9 cellular contexts compared by ENCODE assay signal in genomic region chrX:1246816-1247215, GRCh38. TPM values are rescaled to one million over a fixed set of nuclear protein-coding genes. Genes with fewer than 3 reads are reported as not detected.
A peak's percentile ranks its signal among the peaks of the same experiment; 100 is the strongest.
DNase-seq lines count a peak whose midpoint lies in the region; ATAC-seq and TF ChIP-seq lines count a peak whose summit lies in the region.
"Had no signal": no experiment of that assay in that cellular context is flagged by ENCODE, and none has a peak within 500 bp of the region (broad histone marks: within the 10 kb centered on the region; RNA-seq: fewer than 3 reads in every experiment).

No MANE protein-coding gene starts in this region.

- no peak overlapping the region for H3K4me3 Mint-ChIP-seq in progenitor cell of endocrine pancreas (ENCODE audit: low read depth)

- ATAC-seq in HG03159 (IDR thresholded peaks at IDR 0.05; ENCODE audit: unreplicated experiment) (peak; percentile 63), HG03469 (IDR thresholded peaks at IDR 0.05; ENCODE audit: unreplicated experiment) (no peak)

- H3K4me1 Mint-ChIP-seq in progenitor cell of endocrine pancreas (ENCODE audit: low read depth): peaks cover 5% of the 10 kb centered on the region

- no peaks in the 10 kb centered on the region for H3K36me3 ChIP-seq in vagina

- H3K27ac ChIP-seq in vagina: no peak overlapping the region

- TF ChIP-seq CTCF in GM10266 (IDR thresholded peaks at IDR 0.05; ENCODE audit: control insufficient read depth, insufficient read depth, low read depth, missing control alignments) (peak; percentile 90), progenitor cell of endocrine pancreas (IDR thresholded peaks at IDR 0.05; ENCODE audit: unreplicated experiment) (peak; percentile 88), vagina (IDR thresholded peaks at IDR 0.05) (peak; percentile 42 to 43 (median 42))

- no peak for TF ChIP-seq POLR2A in vagina (IDR thresholded peaks at IDR 0.05)

- H3K4me3 ChIP-seq in vagina: no peak overlapping the region

- H3K9me3 ChIP-seq in vagina: no peaks in the 10 kb centered on the region

- no peaks in the 10 kb centered on the region for H3K27me3 ChIP-seq in vagina

- DNase-seq in GM10266 (ENCODE audit: extremely low spot score) (peak; percentile 73), SK-N-DZ (ENCODE audit: low spot score) (peak; percentile 19), germinal center (ENCODE audit: low spot score) (peak; percentile 71), progenitor cell of endocrine pancreas (ENCODE audit: low spot score, unreplicated experiment) (peak; percentile 71), vagina (ENCODE audit: extremely low spot score in 2 of 2) (no peak)
- peak; percentile 78 for DNase-seq in activated effector memory CD4-positive, alpha-beta T cell treated with Interleukin-2 at 50 U/mL for 16 hours

- H3K9me3 Mint-ChIP-seq in progenitor cell of endocrine pancreas (ENCODE audit: low read depth): peaks cover 6% of the 10 kb centered on the region

- peak overlapping the region; percentile 85 for H3K27ac Mint-ChIP-seq in progenitor cell of endocrine pancreas

- intact Hi-C loops in vagina (cut with DNase I): no loop called here

- H3K4me1 ChIP-seq in vagina: peaks cover 13% of the 10 kb centered on the region

- peaks cover 10% of the 10 kb centered on the region for H3K27me3 Mint-ChIP-seq in progenitor cell of endocrine pancreas

- no peaks in the 10 kb centered on the region for H3K36me3 Mint-ChIP-seq in progenitor cell of endocrine pancreas (ENCODE audit: insufficient read depth)

RNA-seq across cellular contexts. Expression of gene CSF2RA, which starts 21.8 kb away (rescaled TPM):
- polyA plus RNA-seq in SK-N-DZ (2014; cell fraction: cytosol; rRNA removed): not detected in 2 replicates
- not detected in 2 replicates for polyA plus RNA-seq in SK-N-DZ (2014; cell fraction: nucleus; rRNA removed)
- total RNA-seq in progenitor cell of endocrine pancreas (0.98 and 1.3 TPM in 2 replicates), vagina (1.7 TPM)
- total RNA-seq: glomerular endothelial cell had no signal

RNA-seq across cellular contexts. Expression of gene CRLF2, which starts 34.4 kb away (rescaled TPM):
- not detected in 2 replicates for polyA plus RNA-seq in SK-N-DZ (2014; cell fraction: cytosol; rRNA removed)
- not detected in 2 replicates for polyA plus RNA-seq in SK-N-DZ (2014; cell fraction: nucleus; rRNA removed)
- total RNA-seq in progenitor cell of endocrine pancreas (0.31 TPM in 1 of 2 replicates, not detected in the other), vagina (not detected)
- total RNA-seq: glomerular endothelial cell had no signal

Comparison
In these comparisons a context has a peak if more than half of its experiments do, and no peak if none do; other contexts are left out.
1. DNase-seq: peak in GM10266 (single experiment), SK-N-DZ (single experiment), activated effector memory CD4-positive, alpha-beta T cell treated with Interleukin-2 at 50 U/mL for 16 hours (single experiment), germinal center (single experiment) and progenitor cell of endocrine pancreas (single experiment); none in vagina (0 of 2).
2. Peak in every context shown above with its lines, with median percentiles within 50 percentile points of each other: CTCF ChIP-seq.